Comparison of ENCODE assay signal across 28 cellular contexts in genomic region chr7:27953361-27953760, GRCh38.
DNase-seq lines count a peak whose midpoint lies in the region; ATAC-seq lines count a peak whose summit lies in the region.
"Had no signal": no experiment of that assay in that cellular context is flagged by ENCODE, and none has a peak within 500 bp of the region (broad histone marks: within the 10 kb centered on the region; RNA-seq: fewer than 3 reads in every experiment).

No MANE protein-coding gene starts in this region.

- H3K4me3 Mint-ChIP-seq in stimulated activated naive CD8-positive, alpha-beta T cell treated with anti-CD3 and anti-CD28 coated beads, Interleukin-15, amount 100 ng/mL, for 72 hours: no peak overlapping the region
- H3K4me3 Mint-ChIP-seq: activated CD4-positive, alpha-beta T cell treated with anti-CD3 and anti-CD28 coated beads, Interleukin-2, amount 10 ng/mL, durations not matched to agents 7 days and 5 days; activated naive CD8-positive, alpha-beta T cell treated with anti-CD3 and anti-CD28 coated beads, Interleukin-2, amount 50 U/mL, for 24 hours; activated T-cell treated with anti-CD3 and anti-CD28 coated beads, Interleukin-2, amount 50 U/mL, for 24 hours; B cell; dendritic cell treated with granulocyte-macrophage colony-stimulating factor and Interleukin-4, amounts not matched to agents 40 ng/mL and 50 ng/mL, for 4 days had no signal

- ATAC-seq in stimulated activated naive CD8-positive, alpha-beta T cell treated with anti-CD3 and anti-CD28 coated beads, Interleukin-15, amount 100 ng/mL, for 72 hours: no peak
- no peak for ATAC-seq in stimulated activated naive CD8-positive, alpha-beta T cell treated with anti-CD3 and anti-CD28 coated beads, Interleukin-15, Interleukin-2, amounts not matched to agents 100 U/mL and 50 U/mL, for 24 hours
- ATAC-seq in GM21786 (IDR thresholded peaks at IDR 0.05; ENCODE audit: unreplicated experiment): no peak
- ATAC-seq in HG02763 (IDR thresholded peaks at IDR 0.05; ENCODE audit: unreplicated experiment): no peak
- ATAC-seq: activated naive CD8-positive, alpha-beta T cell treated with anti-CD3 and anti-CD28 coated beads, Interleukin-2, amount 50 U/mL, for 24 hours; esophagus mucosa; heart right ventricle had no signal

- no peaks in the 10 kb centered on the region for H3K9me3 Mint-ChIP-seq in stimulated activated naive CD8-positive, alpha-beta T cell treated with anti-CD3 and anti-CD28 coated beads, Interleukin-15, amount 100 ng/mL, for 72 hours
- H3K9me3 Mint-ChIP-seq: activated naive CD8-positive, alpha-beta T cell treated with anti-CD3 and anti-CD28 coated beads, Interleukin-2, amount 50 U/mL, for 24 hours; activated T-cell treated with anti-CD3 and anti-CD28 coated beads, Interleukin-2, amount 50 U/mL, for 24 hours; dendritic cell treated with granulocyte-macrophage colony-stimulating factor and Interleukin-4, amounts not matched to agents 40 ng/mL and 50 ng/mL, for 4 days had no signal

- H3K27ac Mint-ChIP-seq in stimulated activated naive CD8-positive, alpha-beta T cell treated with anti-CD3 and anti-CD28 coated beads, Interleukin-15, amount 100 ng/mL, for 72 hours: peak overlapping the region; percentile 71 to 73
- H3K27ac Mint-ChIP-seq: activated naive CD8-positive, alpha-beta T cell treated with anti-CD3 and anti-CD28 coated beads, Interleukin-2, amount 50 U/mL, for 24 hours; activated T-cell treated with anti-CD3 and anti-CD28 coated beads, Interleukin-2, amount 50 U/mL, for 24 hours; B cell; dendritic cell treated with granulocyte-macrophage colony-stimulating factor and Interleukin-4, amounts not matched to agents 40 ng/mL and 50 ng/mL, for 4 days had no signal

- no peak for DNase-seq in stimulated activated naive CD8-positive, alpha-beta T cell treated with anti-CD3 and anti-CD28 coated beads, Interleukin-15, amount 100 ng/mL, for 72 hours
- DNase-seq in stimulated activated naive CD8-positive, alpha-beta T cell treated with anti-CD3 and anti-CD28 coated beads, Interleukin-15, Interleukin-2, amounts not matched to agents 100 U/mL and 50 U/mL, for 24 hours: no peak
- DNase-seq in RPMI7951 (ENCODE audit: low read depth) (peak; percentile 33), glomerular visceral epithelial cell (ENCODE audit: extremely low spot score) (peak; percentile 12), COLO668 (lab: John Stamatoyannopoulos, UW; ENCODE audit: unreplicated experiment) (no peak), NCI-H446 treated with DMSO at 0.1 percent for 48 hours (lab: John Stamatoyannopoulos, UW) (no peak)
- DNase-seq: ACHN; activated CD4-positive, alpha-beta T cell treated with anti-CD3 and anti-CD28 coated beads, Interleukin-2, amount 10 ng/mL, durations not matched to agents 7 days and 5 days; activated gamma-delta T cell treated with Interleukin-2 at 50 U/mL for 16 hours; activated naive CD8-positive, alpha-beta T cell treated with anti-CD3 and anti-CD28 coated beads, Interleukin-2, amount 50 U/mL, for 24 hours; activated T-cell treated with anti-CD3 and anti-CD28 coated beads, Interleukin-2, amount 50 U/mL, for 24 hours; COR-L47; foreskin melanocyte; heart right ventricle; left ventricle myocardium inferior; mesendoderm; NCI-H1930; NCI-H69; SHP77 treated with DMSO at 0.1 percent for 48 hours; sigmoid colon; stimulated activated CD4-positive, alpha-beta T cell treated with anti-CD3 and anti-CD28 coated beads, Interleukin-4, amount 100 ng/mL, for 24 hours; T-helper 9 cell; transverse colon had no signal

- no peaks in the 10 kb centered on the region for H3K27me3 Mint-ChIP-seq in stimulated activated naive CD8-positive, alpha-beta T cell treated with anti-CD3 and anti-CD28 coated beads, Interleukin-15, amount 100 ng/mL, for 72 hours
- H3K27me3 Mint-ChIP-seq: activated CD4-positive, alpha-beta T cell treated with anti-CD3 and anti-CD28 coated beads, Interleukin-2, amount 10 ng/mL, durations not matched to agents 7 days and 5 days; activated naive CD8-positive, alpha-beta T cell treated with anti-CD3 and anti-CD28 coated beads, Interleukin-2, amount 50 U/mL, for 24 hours; activated T-cell treated with anti-CD3 and anti-CD28 coated beads, Interleukin-2, amount 50 U/mL, for 24 hours; B cell; dendritic cell treated with granulocyte-macrophage colony-stimulating factor and Interleukin-4, amounts not matched to agents 40 ng/mL and 50 ng/mL, for 4 days had no signal

- peaks cover 12% of the 10 kb centered on the region for H3K4me1 Mint-ChIP-seq in stimulated activated naive CD8-positive, alpha-beta T cell treated with anti-CD3 and anti-CD28 coated beads, Interleukin-15, amount 100 ng/mL, for 72 hours

Comparison
In these comparisons a context has a peak if more than half of its experiments do, and no peak if none do; other contexts are left out.
1. DNase-seq: peak in RPMI7951 (single experiment) and glomerular visceral epithelial cell (single experiment); none in stimulated activated naive CD8-positive, alpha-beta T cell treated with anti-CD3 and anti-CD28 coated beads, Interleukin-15, amount 100 ng/mL, for 72 hours (0 of 2), stimulated activated naive CD8-positive, alpha-beta T cell treated with anti-CD3 and anti-CD28 coated beads, Interleukin-15, Interleukin-2, amounts not matched to agents 100 U/mL and 50 U/mL, for 24 hours (single experiment), COLO668 (single experiment) and NCI-H446 treated with DMSO at 0.1 percent for 48 hours (single experiment).